23 cellular contexts compared by ENCODE assay signal in the genomic region with DNA sequence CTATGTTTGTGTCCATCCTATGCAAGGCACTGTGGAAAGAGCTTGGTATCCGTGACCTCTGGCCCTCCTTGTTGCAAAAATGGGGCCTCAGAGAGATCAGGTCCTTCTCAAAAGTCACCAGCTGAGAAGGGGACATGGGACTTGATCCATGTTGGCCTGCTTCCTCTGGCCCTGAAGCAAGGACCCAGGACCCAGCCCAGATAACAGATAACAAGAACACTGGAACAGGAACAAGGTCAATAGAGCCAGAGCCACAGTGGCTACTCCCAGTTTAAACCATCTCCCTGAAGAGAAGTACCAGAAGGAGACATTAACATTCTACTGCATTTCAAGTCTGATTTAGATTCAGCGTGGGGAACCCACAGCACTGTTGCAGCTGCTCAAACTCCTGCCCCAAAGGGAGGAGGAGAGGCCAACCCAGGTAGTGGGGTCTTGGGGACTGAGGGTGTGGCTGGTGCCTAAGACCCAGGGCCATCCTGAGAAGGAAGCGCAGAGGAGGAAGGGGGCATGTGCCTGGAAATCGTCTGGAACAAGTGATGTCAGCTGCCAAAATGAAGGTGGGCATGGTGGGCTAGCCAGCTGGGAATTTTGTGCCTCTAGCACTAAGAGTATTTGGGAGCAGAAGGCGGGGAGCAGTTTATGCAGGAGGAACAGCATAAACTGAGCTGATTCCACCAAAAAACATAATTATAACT.
"Had no signal": no experiment of that assay in that cellular context is flagged by ENCODE, and none has a peak within 500 bp of the region (broad histone marks: within the 10 kb centered on the region; RNA-seq: fewer than 3 reads in every experiment).

No MANE protein-coding gene starts in this region.

- H3K9ac ChIP-seq: neural progenitor cell, parathyroid adenoma had no signal

- ATAC-seq: effector memory CD8-positive, alpha-beta T cell; foreskin keratinocyte; lower lobe of right lung; natural killer cell treated with Interleukin-12 subunit alpha and Interleukin-12 subunit beta and Interleukin-15 and Interleukin-18, amount 100 ng/mL, for 72 hours; psoas muscle; stimulated activated naive CD8-positive, alpha-beta T cell treated with anti-CD3 and anti-CD28 coated beads, Interleukin-15, amount 100 ng/mL, for 72 hours had no signal

- H3K4me1 ChIP-seq: foreskin keratinocyte, lower lobe of right lung, neural progenitor cell, psoas muscle, transverse colon had no signal

- H3K27me3 ChIP-seq: neural progenitor cell, sigmoid colon, transverse colon had no signal

- H3K27ac ChIP-seq: foreskin keratinocyte, lower lobe of right lung, neural progenitor cell, parathyroid adenoma, psoas muscle, sigmoid colon, thoracic aorta, transverse colon had no signal

- H3K4me1 Mint-ChIP-seq: memory B cell; stimulated activated naive B cell treated with anti-CD40 and anti-IgM and Interleukin-4, amounts not matched to agents 10 μg/mL and 1 μg/mL and 100 μg/mL, for 72 hours; stimulated activated naive CD8-positive, alpha-beta T cell treated with anti-CD3 and anti-CD28 coated beads, Interleukin-15, amount 100 ng/mL, for 72 hours had no signal

- H3K4me2 ChIP-seq: neural progenitor cell had no signal

- H3K36me3 ChIP-seq: lower lobe of right lung, neural progenitor cell, sigmoid colon, thoracic aorta, transverse colon had no signal

- H3K4me3 ChIP-seq: lower lobe of right lung, neural progenitor cell, psoas muscle, sigmoid colon, skin epidermis, thoracic aorta, transverse colon had no signal

- H3K9me3 Mint-ChIP-seq: dendritic cell treated with granulocyte-macrophage colony-stimulating factor and Interleukin-4, amounts not matched to agents 40 ng/mL and 50 ng/mL, for 4 days; effector memory CD8-positive, alpha-beta T cell; memory B cell; natural killer cell treated with Interleukin-12 subunit alpha and Interleukin-12 subunit beta and Interleukin-15 and Interleukin-18, amount 100 ng/mL, for 72 hours; neural progenitor cell; stimulated activated naive B cell treated with anti-CD40 and anti-IgM and Interleukin-4, amounts not matched to agents 10 μg/mL and 1 μg/mL and 100 μg/mL, for 72 hours; stimulated activated naive CD8-positive, alpha-beta T cell treated with anti-CD3 and anti-CD28 coated beads, Interleukin-15, amount 100 ng/mL, for 72 hours had no signal

- H3K79me2 ChIP-seq: parathyroid adenoma had no signal

- H2AFZ ChIP-seq: neural progenitor cell, parathyroid adenoma had no signal

- H3K9me3 ChIP-seq: lower lobe of right lung, psoas muscle, sigmoid colon, thoracic aorta, transverse colon had no signal

- H3K36me3 Mint-ChIP-seq: memory B cell; natural killer cell treated with Interleukin-12 subunit alpha and Interleukin-12 subunit beta and Interleukin-15 and Interleukin-18, amount 100 ng/mL, for 72 hours; neural progenitor cell; stimulated activated naive B cell treated with anti-CD40 and anti-IgM and Interleukin-4, amounts not matched to agents 10 μg/mL and 1 μg/mL and 100 μg/mL, for 72 hours had no signal

- DNase-seq: cerebellar nuclear complex; effector memory CD8-positive, alpha-beta T cell; foreskin keratinocyte; hypothalamus; kidney glomerular epithelial cell; lower lobe of right lung; midbrain; occipital lobe; psoas muscle; retina; sigmoid colon; stimulated activated CD4-positive, alpha-beta T cell treated with anti-CD3 and anti-CD28 coated beads, Interleukin-2, amount 100 ng/mL, for 24 hours; stimulated activated CD4-positive, alpha-beta T cell treated with anti-CD3 and anti-CD28 coated beads, Interleukin-4, amount 100 ng/mL, for 4 hours; stimulated activated naive B cell treated with anti-CD40 and anti-IgM and Interleukin-4, amounts not matched to agents 10 μg/mL and 1 μg/mL and 100 μg/mL, for 72 hours; stimulated activated naive CD8-positive, alpha-beta T cell treated with anti-CD3 and anti-CD28 coated beads, Interleukin-15, amount 100 ng/mL, for 72 hours; transverse colon had no signal

- H3K4me3 Mint-ChIP-seq: dendritic cell treated with granulocyte-macrophage colony-stimulating factor and Interleukin-4, amounts not matched to agents 40 ng/mL and 50 ng/mL, for 4 days; effector memory CD8-positive, alpha-beta T cell; memory B cell; natural killer cell treated with Interleukin-12 subunit alpha and Interleukin-12 subunit beta and Interleukin-15 and Interleukin-18, amount 100 ng/mL, for 72 hours; neural progenitor cell; stimulated activated naive B cell treated with anti-CD40 and anti-IgM and Interleukin-4, amounts not matched to agents 10 μg/mL and 1 μg/mL and 100 μg/mL, for 72 hours; stimulated activated naive CD8-positive, alpha-beta T cell treated with anti-CD3 and anti-CD28 coated beads, Interleukin-15, amount 100 ng/mL, for 72 hours had no signal

- H3K27ac Mint-ChIP-seq: dendritic cell treated with granulocyte-macrophage colony-stimulating factor and Interleukin-4, amounts not matched to agents 40 ng/mL and 50 ng/mL, for 4 days; memory B cell; neural progenitor cell; stimulated activated naive CD8-positive, alpha-beta T cell treated with anti-CD3 and anti-CD28 coated beads, Interleukin-15, amount 100 ng/mL, for 72 hours had no signal
